In genomic region chr14:34277191-34277590, GRCh38 we compare ENCODE assay signal across 16 cellular contexts.
"Had no signal": no experiment of that assay in that cellular context is flagged by ENCODE, and none has a peak within 500 bp of the region (broad histone marks: within the 10 kb centered on the region; RNA-seq: fewer than 3 reads in every experiment).

No MANE protein-coding gene starts in this region.

- DNase-seq: activated CD4-positive, alpha-beta T cell treated with anti-CD3 and anti-CD28 coated beads for 4 hours; activated CD8-positive, alpha-beta memory T cell treated with anti-CD3 and anti-CD28 coated beads for 24 hours; brain microvascular endothelial cell; effector memory CD8-positive, alpha-beta T cell; islet precursor cell; left lung; natural killer cell; nucleus accumbens; small intestine; stimulated activated naive B cell treated with anti-CD40 and anti-IgM and Interleukin-4, amounts not matched to agents 10 μg/mL and 1 μg/mL and 100 μg/mL, for 72 hours; WERI-Rb-1 had no signal

- H3K9me3 Mint-ChIP-seq: activated naive CD4-positive, alpha-beta T cell treated with anti-CD3 and anti-CD28 coated beads, Interleukin-2, amount 50 U/mL, for 24 hours; activated T-helper 2 cell treated with anti-CD3 and anti-CD28 coated beads, Interferon-gamma antibody, Interleukin-2, Interleukin-4, amounts not matched to agents 10 μg/mL and 5 μg/mL and 100 μg/mL, durations not matched to agents 14 hours and 24 hours and 36 hours had no signal

- ATAC-seq: effector memory CD8-positive, alpha-beta T cell; gastroesophageal sphincter; left lung; natural killer cell had no signal

- H3K27ac Mint-ChIP-seq: activated naive CD4-positive, alpha-beta T cell treated with anti-CD3 and anti-CD28 coated beads, Interleukin-2, amount 50 U/mL, for 24 hours; activated T-helper 2 cell treated with anti-CD3 and anti-CD28 coated beads, Interferon-gamma antibody, Interleukin-2, Interleukin-4, amounts not matched to agents 10 μg/mL and 5 μg/mL and 100 μg/mL, durations not matched to agents 14 hours and 24 hours and 36 hours; effector memory CD8-positive, alpha-beta T cell; memory B cell; natural killer cell; stimulated activated naive B cell treated with anti-CD40 and anti-IgM and Interleukin-4, amounts not matched to agents 10 μg/mL and 1 μg/mL and 100 μg/mL, for 72 hours; type B pancreatic cell had no signal

- H3K36me3 Mint-ChIP-seq: memory B cell; natural killer cell; stimulated activated naive B cell treated with anti-CD40 and anti-IgM and Interleukin-4, amounts not matched to agents 10 μg/mL and 1 μg/mL and 100 μg/mL, for 72 hours; type B pancreatic cell had no signal
